Comparison of ENCODE assay signal across 1 cellular context in the genomic region with DNA sequence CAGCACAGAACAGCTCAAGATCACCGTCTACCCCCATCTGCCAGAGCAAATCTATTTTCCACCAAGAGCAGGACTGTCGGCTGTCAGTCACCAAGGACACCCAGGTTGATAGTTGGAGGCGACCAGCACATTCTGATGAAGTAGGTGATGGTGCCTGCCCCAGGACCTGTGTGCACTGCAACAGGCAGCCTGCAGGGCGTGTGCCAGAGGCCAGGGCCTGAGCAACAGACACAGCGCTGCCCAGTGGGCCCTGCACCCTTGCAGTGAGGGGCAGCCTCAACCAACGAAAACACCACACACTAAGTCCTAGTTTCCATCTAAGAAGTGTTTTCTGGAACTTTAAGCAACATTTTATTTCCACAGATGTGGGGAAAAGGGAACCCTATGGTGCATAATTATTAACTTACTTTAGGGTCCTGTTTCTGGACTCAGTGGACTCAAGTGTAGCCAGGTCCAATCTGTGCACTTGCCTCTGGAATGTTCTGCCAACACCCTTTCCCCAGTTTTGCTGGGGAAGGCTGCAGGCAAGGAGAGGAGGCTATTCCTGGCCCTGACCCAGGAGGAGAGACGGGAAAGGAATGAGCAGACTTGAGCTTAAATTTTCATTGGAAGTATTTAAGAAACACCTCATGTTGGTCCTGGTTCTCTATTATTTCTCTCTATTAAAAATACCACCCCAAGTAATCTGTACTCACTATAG.
TF ChIP-seq lines count a peak whose summit lies in the region.

No MANE protein-coding gene starts in this region.

TF ChIP-seq in GM23338, 12 proteins besides CTCF, POLR2A, EP300 and RAD21:
- TF ChIP-seq EZH2phosphoT487 (IDR thresholded peaks at IDR 0.05; ENCODE audit: unreplicated experiment) (no peak), NANOG (IDR thresholded peaks at IDR 0.05; ENCODE audit: borderline replicate concordance) (no peak), ZNF114 (CRISPR knock-in tag; IDR thresholded peaks at IDR 0.05) (no peak), ZNF331 (CRISPR knock-in tag; IDR thresholded peaks at IDR 0.05; ENCODE audit: low read depth) (no peak), POLR2AphosphoS5 (IDR thresholded peaks at IDR 0.05; ENCODE audit: low read depth) (no peak), JUNB (IDR thresholded peaks at IDR 0.05; ENCODE audit: unreplicated experiment) (no peak), EZH2 (IDR thresholded peaks at IDR 0.05; ENCODE audit: low read depth, unreplicated experiment) (no peak), CREB1 (CRISPR knock-in tag; IDR thresholded peaks at IDR 0.05; ENCODE audit: low read depth) (no peak), STAT1 (IDR thresholded peaks at IDR 0.05; ENCODE audit: unreplicated experiment) (no peak)
- TF ChIP-seq, protein P1, sequence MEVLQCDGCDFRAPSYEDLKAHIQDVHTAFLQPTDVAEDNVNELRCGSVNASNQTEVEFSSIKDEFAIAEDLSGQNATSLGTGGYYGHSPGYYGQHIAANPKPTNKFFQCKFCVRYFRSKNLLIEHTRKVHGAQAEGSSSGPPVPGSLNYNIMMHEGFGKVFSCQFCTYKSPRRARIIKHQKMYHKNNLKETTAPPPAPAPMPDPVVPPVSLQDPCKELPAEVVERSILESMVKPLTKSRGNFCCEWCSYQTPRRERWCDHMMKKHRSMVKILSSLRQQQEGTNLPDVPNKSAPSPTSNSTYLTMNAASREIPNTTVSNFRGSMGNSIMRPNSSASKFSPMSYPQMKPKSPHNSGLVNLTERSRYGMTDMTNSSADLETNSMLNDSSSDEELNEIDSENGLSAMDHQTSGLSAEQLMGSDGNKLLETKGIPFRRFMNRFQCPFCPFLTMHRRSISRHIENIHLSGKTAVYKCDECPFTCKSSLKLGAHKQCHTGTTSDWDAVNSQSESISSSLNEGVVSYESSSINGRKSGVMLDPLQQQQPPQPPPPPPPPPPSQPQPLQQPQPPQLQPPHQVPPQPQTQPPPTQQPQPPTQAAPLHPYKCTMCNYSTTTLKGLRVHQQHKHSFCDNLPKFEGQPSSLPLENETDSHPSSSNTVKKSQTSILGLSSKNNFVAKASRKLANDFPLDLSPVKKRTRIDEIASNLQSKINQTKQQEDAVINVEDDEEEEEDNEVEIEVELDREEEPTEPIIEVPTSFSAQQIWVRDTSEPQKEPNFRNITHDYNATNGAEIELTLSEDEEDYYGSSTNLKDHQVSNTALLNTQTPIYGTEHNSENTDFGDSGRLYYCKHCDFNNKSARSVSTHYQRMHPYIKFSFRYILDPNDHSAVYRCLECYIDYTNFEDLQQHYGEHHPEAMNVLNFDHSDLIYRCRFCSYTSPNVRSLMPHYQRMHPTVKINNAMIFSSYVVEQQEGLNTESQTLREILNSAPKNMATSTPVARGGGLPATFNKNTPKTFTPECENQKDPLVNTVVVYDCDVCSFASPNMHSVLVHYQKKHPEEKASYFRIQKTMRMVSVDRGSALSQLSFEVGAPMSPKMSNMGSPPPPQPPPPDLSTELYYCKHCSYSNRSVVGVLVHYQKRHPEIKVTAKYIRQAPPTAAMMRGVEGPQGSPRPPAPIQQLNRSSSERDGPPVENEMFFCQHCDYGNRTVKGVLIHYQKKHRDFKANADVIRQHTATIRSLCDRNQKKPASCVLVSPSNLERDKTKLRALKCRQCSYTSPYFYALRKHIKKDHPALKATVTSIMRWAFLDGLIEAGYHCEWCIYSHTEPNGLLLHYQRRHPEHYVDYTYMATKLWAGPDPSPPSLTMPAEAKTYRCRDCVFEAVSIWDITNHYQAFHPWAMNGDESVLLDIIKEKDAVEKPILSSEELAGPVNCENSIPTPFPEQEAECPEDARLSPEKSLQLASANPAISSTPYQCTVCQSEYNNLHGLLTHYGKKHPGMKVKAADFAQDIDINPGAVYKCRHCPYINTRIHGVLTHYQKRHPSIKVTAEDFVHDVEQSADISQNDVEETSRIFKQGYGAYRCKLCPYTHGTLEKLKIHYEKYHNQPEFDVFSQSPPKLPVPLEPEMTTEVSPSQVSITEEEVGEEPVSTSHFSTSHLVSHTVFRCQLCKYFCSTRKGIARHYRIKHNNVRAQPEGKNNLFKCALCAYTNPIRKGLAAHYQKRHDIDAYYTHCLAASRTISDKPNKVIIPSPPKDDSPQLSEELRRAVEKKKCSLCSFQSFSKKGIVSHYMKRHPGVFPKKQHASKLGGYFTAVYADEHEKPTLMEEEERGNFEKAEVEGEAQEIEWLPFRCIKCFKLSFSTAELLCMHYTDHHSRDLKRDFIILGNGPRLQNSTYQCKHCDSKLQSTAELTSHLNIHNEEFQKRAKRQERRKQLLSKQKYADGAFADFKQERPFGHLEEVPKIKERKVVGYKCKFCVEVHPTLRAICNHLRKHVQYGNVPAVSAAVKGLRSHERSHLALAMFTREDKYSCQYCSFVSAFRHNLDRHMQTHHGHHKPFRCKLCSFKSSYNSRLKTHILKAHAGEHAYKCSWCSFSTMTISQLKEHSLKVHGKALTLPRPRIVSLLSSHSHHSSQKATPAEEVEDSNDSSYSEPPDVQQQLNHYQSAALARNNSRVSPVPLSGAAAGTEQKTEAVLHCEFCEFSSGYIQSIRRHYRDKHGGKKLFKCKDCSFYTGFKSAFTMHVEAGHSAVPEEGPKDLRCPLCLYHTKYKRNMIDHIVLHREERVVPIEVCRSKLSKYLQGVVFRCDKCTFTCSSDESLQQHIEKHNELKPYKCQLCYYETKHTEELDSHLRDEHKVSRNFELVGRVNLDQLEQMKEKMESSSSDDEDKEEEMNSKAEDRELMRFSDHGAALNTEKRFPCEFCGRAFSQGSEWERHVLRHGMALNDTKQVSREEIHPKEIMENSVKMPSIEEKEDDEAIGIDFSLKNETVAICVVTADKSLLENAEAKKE (CRISPR knock-in tag; IDR thresholded peaks at IDR 0.05), result no peak
- TF ChIP-seq, protein P2, sequence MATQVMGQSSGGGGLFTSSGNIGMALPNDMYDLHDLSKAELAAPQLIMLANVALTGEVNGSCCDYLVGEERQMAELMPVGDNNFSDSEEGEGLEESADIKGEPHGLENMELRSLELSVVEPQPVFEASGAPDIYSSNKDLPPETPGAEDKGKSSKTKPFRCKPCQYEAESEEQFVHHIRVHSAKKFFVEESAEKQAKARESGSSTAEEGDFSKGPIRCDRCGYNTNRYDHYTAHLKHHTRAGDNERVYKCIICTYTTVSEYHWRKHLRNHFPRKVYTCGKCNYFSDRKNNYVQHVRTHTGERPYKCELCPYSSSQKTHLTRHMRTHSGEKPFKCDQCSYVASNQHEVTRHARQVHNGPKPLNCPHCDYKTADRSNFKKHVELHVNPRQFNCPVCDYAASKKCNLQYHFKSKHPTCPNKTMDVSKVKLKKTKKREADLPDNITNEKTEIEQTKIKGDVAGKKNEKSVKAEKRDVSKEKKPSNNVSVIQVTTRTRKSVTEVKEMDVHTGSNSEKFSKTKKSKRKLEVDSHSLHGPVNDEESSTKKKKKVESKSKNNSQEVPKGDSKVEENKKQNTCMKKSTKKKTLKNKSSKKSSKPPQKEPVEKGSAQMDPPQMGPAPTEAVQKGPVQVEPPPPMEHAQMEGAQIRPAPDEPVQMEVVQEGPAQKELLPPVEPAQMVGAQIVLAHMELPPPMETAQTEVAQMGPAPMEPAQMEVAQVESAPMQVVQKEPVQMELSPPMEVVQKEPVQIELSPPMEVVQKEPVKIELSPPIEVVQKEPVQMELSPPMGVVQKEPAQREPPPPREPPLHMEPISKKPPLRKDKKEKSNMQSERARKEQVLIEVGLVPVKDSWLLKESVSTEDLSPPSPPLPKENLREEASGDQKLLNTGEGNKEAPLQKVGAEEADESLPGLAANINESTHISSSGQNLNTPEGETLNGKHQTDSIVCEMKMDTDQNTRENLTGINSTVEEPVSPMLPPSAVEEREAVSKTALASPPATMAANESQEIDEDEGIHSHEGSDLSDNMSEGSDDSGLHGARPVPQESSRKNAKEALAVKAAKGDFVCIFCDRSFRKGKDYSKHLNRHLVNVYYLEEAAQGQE (IDR thresholded peaks at IDR 0.05; ENCODE audit: unreplicated experiment), result no peak
- TF ChIP-seq, protein P3, sequence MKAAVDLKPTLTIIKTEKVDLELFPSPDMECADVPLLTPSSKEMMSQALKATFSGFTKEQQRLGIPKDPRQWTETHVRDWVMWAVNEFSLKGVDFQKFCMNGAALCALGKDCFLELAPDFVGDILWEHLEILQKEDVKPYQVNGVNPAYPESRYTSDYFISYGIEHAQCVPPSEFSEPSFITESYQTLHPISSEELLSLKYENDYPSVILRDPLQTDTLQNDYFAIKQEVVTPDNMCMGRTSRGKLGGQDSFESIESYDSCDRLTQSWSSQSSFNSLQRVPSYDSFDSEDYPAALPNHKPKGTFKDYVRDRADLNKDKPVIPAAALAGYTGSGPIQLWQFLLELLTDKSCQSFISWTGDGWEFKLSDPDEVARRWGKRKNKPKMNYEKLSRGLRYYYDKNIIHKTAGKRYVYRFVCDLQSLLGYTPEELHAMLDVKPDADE (IDR thresholded peaks at IDR 0.05), result no peak
